In genomic region chr21:33873116-33873515, GRCh38 we compare ENCODE assay signal across 26 cellular contexts.
"Had no signal": no experiment of that assay in that cellular context is flagged by ENCODE, and none has a peak within 500 bp of the region (broad histone marks: within the 10 kb centered on the region; RNA-seq: fewer than 3 reads in every experiment).

No MANE protein-coding gene starts in this region.

- H3K27me3 ChIP-seq: neutrophil, pancreas, spleen, thyroid gland, tibial nerve, upper lobe of left lung, uterus had no signal

- ATAC-seq: naive thymus-derived CD4-positive, alpha-beta T cell; natural killer cell; pancreas; right cardiac atrium; sciatic nerve; stimulated activated memory B cell treated with anti-CD40 and anti-IgM and Interleukin-4, amounts not matched to agents 10 μg/mL and 1 μg/mL and 100 μg/mL, for 72 hours; stimulated activated naive CD8-positive, alpha-beta T cell treated with anti-CD3 and anti-CD28 coated beads, Interleukin-15, amount 100 ng/mL, for 72 hours; stimulated activated naive CD8-positive, alpha-beta T cell treated with anti-CD3 and anti-CD28 coated beads, Interleukin-15, Interleukin-2, amounts not matched to agents 100 U/mL and 50 U/mL, for 24 hours had no signal

- H3K36me3 ChIP-seq: neutrophil, pancreas, prostate gland, spleen, thoracic aorta, thyroid gland, tibial nerve, upper lobe of left lung, uterus had no signal

- H3K4me1 ChIP-seq: pancreas, prostate gland, spleen, thyroid gland, tibial nerve, upper lobe of left lung, uterus had no signal

- H3K27ac ChIP-seq: neutrophil, pancreas, prostate gland, spleen, thoracic aorta, thyroid gland, tibial nerve, upper lobe of left lung, uterus had no signal

- H3K4me3 ChIP-seq: pancreas, prostate gland, skin epidermis, smooth muscle cell, spleen, thoracic aorta, thyroid gland, tibial nerve, upper lobe of left lung, uterus had no signal

- H3K4me2 ChIP-seq: smooth muscle cell had no signal

- FAIRE-seq: pancreas had no signal

- H3K9me3 ChIP-seq: neutrophil, pancreas, prostate gland, spleen, thoracic aorta, thyroid gland, tibial nerve, upper lobe of left lung, uterus had no signal

- DNase-seq: naive thymus-derived CD4-positive, alpha-beta T cell; natural killer cell; nucleus accumbens; pancreas; right cardiac atrium; stimulated activated CD4-positive, alpha-beta T cell treated with anti-CD3 and anti-CD28 coated beads, Interleukin-12 subunit alpha, Interleukin-12 subunit beta, amount 100 ng/mL, for 4 hours; stimulated activated CD4-positive, alpha-beta T cell treated with anti-CD3 and anti-CD28 coated beads, Interleukin-1b, Interleukin-23, amount 100 ng/mL, for 48 hours; stimulated activated CD4-positive, alpha-beta T cell treated with anti-CD3 and anti-CD28 coated beads, Interleukin-4, amount 100 ng/mL, for 1 hour; stimulated activated CD4-positive, alpha-beta T cell treated with anti-CD3 and anti-CD28 coated beads, Interleukin-4, amount 100 ng/mL, for 4 hours; stimulated activated CD8-positive, alpha-beta memory T cell treated with anti-CD3 and anti-CD28 coated beads, Interleukin-4, amount 100 ng/mL, for 48 hours; stimulated activated naive CD4-positive, alpha-beta T cell; stimulated activated naive CD8-positive, alpha-beta T cell treated with anti-CD3 and anti-CD28 coated beads, Interleukin-15, amount 100 ng/mL, for 72 hours; stimulated activated naive CD8-positive, alpha-beta T cell treated with anti-CD3 and anti-CD28 coated beads, Interleukin-15, Interleukin-2, amounts not matched to agents 100 U/mL and 50 U/mL, for 24 hours; thyroid gland; trophoblast cell; upper lobe of left lung; uterus had no signal
